26 cellular contexts compared by ENCODE assay signal in genomic region chr4:85883180-85883579, GRCh38.
"Had no signal": no experiment of that assay in that cellular context is flagged by ENCODE, and none has a peak within 500 bp of the region (broad histone marks: within the 10 kb centered on the region; RNA-seq: fewer than 3 reads in every experiment).

No MANE protein-coding gene starts in this region.

- H3K27me3 ChIP-seq: gastrocnemius medialis, hepatocyte, ovary, spleen, testis, tibial nerve, upper lobe of left lung had no signal

- H3K27ac Mint-ChIP-seq: effector memory CD8-positive, alpha-beta T cell; memory B cell; mesothelial cell of epicardium; naive thymus-derived CD4-positive, alpha-beta T cell; stimulated activated memory B cell treated with anti-CD40 and anti-IgM and Interleukin-4, amounts not matched to agents 10 μg/mL and 1 μg/mL and 100 μg/mL, for 72 hours had no signal

- H3K4me3 Mint-ChIP-seq: effector memory CD8-positive, alpha-beta T cell; memory B cell; mesothelial cell of epicardium; naive thymus-derived CD4-positive, alpha-beta T cell; stimulated activated memory B cell treated with anti-CD40 and anti-IgM and Interleukin-4, amounts not matched to agents 10 μg/mL and 1 μg/mL and 100 μg/mL, for 72 hours had no signal

- H3K4me1 Mint-ChIP-seq: mesothelial cell of epicardium; naive thymus-derived CD4-positive, alpha-beta T cell had no signal

- H3K4me3 ChIP-seq: gastrocnemius medialis, hepatocyte, lung, mucosa of descending colon, ovary, psoas muscle, skin epidermis, spleen, testis, tibial nerve, upper lobe of left lung had no signal

- ATAC-seq: effector memory CD8-positive, alpha-beta T cell; gastrocnemius medialis; mucosa of descending colon; naive thymus-derived CD4-positive, alpha-beta T cell; psoas muscle; right cardiac atrium; stimulated activated memory B cell treated with anti-CD40 and anti-IgM and Interleukin-4, amounts not matched to agents 10 μg/mL and 1 μg/mL and 100 μg/mL, for 72 hours; stimulated activated naive CD8-positive, alpha-beta T cell treated with anti-CD3 and anti-CD28 coated beads, Interleukin-15, Interleukin-2, amounts not matched to agents 100 U/mL and 50 U/mL, for 24 hours had no signal

- H3K9me3 ChIP-seq: gastrocnemius medialis, mucosa of descending colon, ovary, psoas muscle, spleen, testis, tibial nerve, upper lobe of left lung had no signal

- H3K4me1 ChIP-seq: gastrocnemius medialis, psoas muscle, spleen, testis, tibial nerve, upper lobe of left lung had no signal

- H3K36me3 Mint-ChIP-seq: mesothelial cell of epicardium; naive thymus-derived CD4-positive, alpha-beta T cell had no signal

- H3K9me3 Mint-ChIP-seq: memory B cell; mesothelial cell of epicardium; stimulated activated memory B cell treated with anti-CD40 and anti-IgM and Interleukin-4, amounts not matched to agents 10 μg/mL and 1 μg/mL and 100 μg/mL, for 72 hours had no signal

- H3K36me3 ChIP-seq: gastrocnemius medialis, ovary, spleen, tibial nerve, upper lobe of left lung had no signal

- DNase-seq: cortex of kidney; effector memory CD8-positive, alpha-beta T cell; foreskin fibroblast; gastrocnemius medialis; head of caudate nucleus; kidney; mucosa of descending colon; naive thymus-derived CD4-positive, alpha-beta T cell; occipital lobe; ovary; posterior cingulate gyrus; psoas muscle; right cardiac atrium; spleen; stimulated activated CD4-positive, alpha-beta T cell treated with anti-CD3 and anti-CD28 coated beads, Interleukin-4, amount 100 ng/mL, for 4 hours; stimulated activated naive CD8-positive, alpha-beta T cell treated with anti-CD3 and anti-CD28 coated beads, Interleukin-15, Interleukin-2, amounts not matched to agents 100 U/mL and 50 U/mL, for 24 hours; substantia nigra; testis; upper lobe of left lung had no signal

- H3K27me3 Mint-ChIP-seq: effector memory CD8-positive, alpha-beta T cell; memory B cell; naive thymus-derived CD4-positive, alpha-beta T cell; stimulated activated memory B cell treated with anti-CD40 and anti-IgM and Interleukin-4, amounts not matched to agents 10 μg/mL and 1 μg/mL and 100 μg/mL, for 72 hours had no signal

- H3K27ac ChIP-seq: gastrocnemius medialis, hepatocyte, ovary, psoas muscle, skin epidermis, spleen, testis, tibial nerve, upper lobe of left lung had no signal

- H2AFZ ChIP-seq: hepatocyte had no signal

- H3K4me2 ChIP-seq: hepatocyte had no signal
